In genomic region chr2:119697290-119698013, GRCh38 we compare ENCODE assay signal across 12 cellular contexts. TPM values are rescaled to one million over a fixed set of nuclear protein-coding genes. Genes with fewer than 3 reads are reported as not detected.
DNase-seq lines count a peak whose midpoint lies in the region; ATAC-seq and TF ChIP-seq lines count a peak whose summit lies in the region.
"Had no signal": no experiment of that assay in that cellular context is flagged by ENCODE, and none has a peak within 500 bp of the region (broad histone marks: within the 10 kb centered on the region; RNA-seq: fewer than 3 reads in every experiment).

No MANE protein-coding gene starts in this region.

- no peak overlapping the region for H2AFZ ChIP-seq in PC-3 (ENCODE audit: low read length)

- POLR2A ChIA-PET in PC-3 (lab: Charles Lee; ENCODE audit: unreplicated experiment), result no interaction called here

- BruUV-seq in PC-3 (replicated peaks; lab: Mats Ljungman, UMichigan), result no TSS peak

- no peak overlapping the region for H3K27ac ChIP-seq in CD4-positive, CD25-positive, alpha-beta regulatory T cell (ENCODE audit: insufficient read depth, low read length, poor library complexity, severe bottlenecking)
- no peak overlapping the region for H3K27ac ChIP-seq in colonic mucosa
- H3K27ac ChIP-seq in PC-3 (ENCODE audit: low read length), result no peak overlapping the region
- H3K27ac ChIP-seq: left ventricle myocardium inferior had no signal

- H3K36me3 ChIP-seq in CD4-positive, CD25-positive, alpha-beta regulatory T cell (ENCODE audit: control insufficient read depth, insufficient read depth, low read length), result no peaks in the 10 kb centered on the region
- H3K36me3 ChIP-seq in colonic mucosa (no peaks in the 10 kb centered on the region), PC-3 (ENCODE audit: low read depth, low read length) (no peaks in the 10 kb centered on the region)
- H3K36me3 ChIP-seq: left ventricle myocardium inferior had no signal

- H3K27me3 Mint-ChIP-seq in CD4-positive, CD25-positive, alpha-beta regulatory T cell, result peaks cover 17% of the 10 kb centered on the region

- H3K4me3 ChIP-seq in CD4-positive, CD25-positive, alpha-beta regulatory T cell (ENCODE audit: low read depth, low read length), result no peak overlapping the region
- H3K4me3 ChIP-seq in colonic mucosa, result no peak overlapping the region
- no peak overlapping the region for H3K4me3 ChIP-seq in PC-3 (ENCODE audit: low read length)
- H3K4me3 ChIP-seq: left ventricle myocardium inferior had no signal

- no peaks in the 10 kb centered on the region for H3K9me3 ChIP-seq in CD4-positive, CD25-positive, alpha-beta regulatory T cell (ENCODE audit: control insufficient read depth in 2 of 2, low read length in 2 of 2)
- no peaks in the 10 kb centered on the region for H3K9me3 ChIP-seq in colonic mucosa
- H3K9me3 ChIP-seq in PC-3 (ENCODE audit: low read length), result no peaks in the 10 kb centered on the region
- H3K9me3 ChIP-seq: left ventricle myocardium inferior had no signal

- H3K4me1 ChIP-seq in CD4-positive, CD25-positive, alpha-beta regulatory T cell (ENCODE audit: control insufficient read depth, insufficient read depth, low read length, poor library complexity, severe bottlenecking), result peaks cover 10% of the 10 kb centered on the region
- H3K4me1 ChIP-seq in colonic mucosa (no peaks in the 10 kb centered on the region), PC-3 (ENCODE audit: insufficient read depth, low read length) (no peaks in the 10 kb centered on the region)

- no peak overlapping the region for H3K4me2 ChIP-seq in PC-3 (ENCODE audit: low read length)

- no peaks in the 10 kb centered on the region for H3F3A ChIP-seq in PC-3 (ENCODE audit: low read length, unreplicated experiment)

- H3K9ac ChIP-seq in colonic mucosa (ENCODE audit: low read depth in 2 of 2, low read length in 2 of 2) (no peak overlapping the region), PC-3 (ENCODE audit: low read length) (no peak overlapping the region)

- ATAC-seq in CD4-positive, CD25-positive, alpha-beta regulatory T cell (ENCODE audit: low read depth in 2 of 2), result peak; percentile 37 to 39
- ATAC-seq in GM18858 (IDR thresholded peaks at IDR 0.05; ENCODE audit: unreplicated experiment), result peak; percentile 93
- ATAC-seq in HG02642 (IDR thresholded peaks at IDR 0.05; ENCODE audit: poor library complexity, unreplicated experiment), result peak; percentile 77
- ATAC-seq in esophagus mucosa, result no peak
- ATAC-seq in PC-3, result no peak
- ATAC-seq: sciatic nerve had no signal

- no peak for DNase-seq in CD4-positive, CD25-positive, alpha-beta regulatory T cell
- DNase-seq in NCI-H526 (lab: John Stamatoyannopoulos, UW) (peak; percentile 70 to 76), nucleus accumbens (lab: John Stamatoyannopoulos, UW) (no peak), colonic mucosa (no peak), PC-3 (no peak)
- DNase-seq: IMR-90, left ventricle myocardium inferior had no signal

- H3K4me3 Mint-ChIP-seq in CD4-positive, CD25-positive, alpha-beta regulatory T cell, result peak overlapping the region in 2 of 4 donors; percentile 2 to 51
- H3K4me3 Mint-ChIP-seq: CD8-positive, alpha-beta memory T cell had no signal

- no peaks in the 10 kb centered on the region for H3K36me3 Mint-ChIP-seq in CD4-positive, CD25-positive, alpha-beta regulatory T cell

- H3K27ac Mint-ChIP-seq in CD4-positive, CD25-positive, alpha-beta regulatory T cell, result peak overlapping the region; percentile 30 to 90 (median 81)

- H3K4me1 Mint-ChIP-seq in CD4-positive, CD25-positive, alpha-beta regulatory T cell, result peaks cover 0 to 44% (median 18%) of the 10 kb centered on the region in 4 donors

- CTCF ChIA-PET in PC-3 (lab: Charles Lee), result no interaction called here

- TF ChIP-seq CTCF in colonic mucosa (IDR thresholded peaks at IDR 0.05), result no peak
- no peak for TF ChIP-seq CTCF in PC-3 (conservative IDR thresholded peaks at IDR 0.05; ENCODE audit: low read depth, low read length)

- no peaks in the 10 kb centered on the region for H3K27me3 ChIP-seq in CD4-positive, CD25-positive, alpha-beta regulatory T cell (ENCODE audit: control insufficient read depth, insufficient read depth, low read length)
- no peaks in the 10 kb centered on the region for H3K27me3 ChIP-seq in colonic mucosa
- no peaks in the 10 kb centered on the region for H3K27me3 ChIP-seq in PC-3 (ENCODE audit: low read length)

- H3K9me2 ChIP-seq in PC-3 (replicated peaks; ENCODE audit: low read length), result no peaks in the 10 kb centered on the region

- H3K9me3 Mint-ChIP-seq in CD4-positive, CD25-positive, alpha-beta regulatory T cell, result peaks cover 0 to 2% (median 0%) of the 10 kb centered on the region in 7 donors
- H3K9me3 Mint-ChIP-seq: CD8-positive, alpha-beta memory T cell had no signal

- no peaks in the 10 kb centered on the region for H3K79me2 ChIP-seq in PC-3 (ENCODE audit: low read length)

- no peaks in the 10 kb centered on the region for H4K20me1 ChIP-seq in PC-3 (ENCODE audit: low read length)

- intact Hi-C loops in colonic mucosa (cut with DNase I), result no loop called here
- intact Hi-C loops in PC-3 (cut with micrococcal nuclease), result no loop called here

RNA-seq across cellular contexts. Expression of gene TMEM177, which starts 18.5 kb away (rescaled TPM):
- total RNA-seq in CD4-positive, CD25-positive, alpha-beta regulatory T cell, result 6.3 TPM
- polyA plus RNA-seq in CD4-positive, CD25-positive, alpha-beta regulatory T cell, result 10 to 100 TPM in 3 of 4 donors, 1 to 10 TPM in 1; 6.3 to 15.5 (median 12.2) TPM
- total RNA-seq in esophagus mucosa (5.3 TPM), colonic mucosa (10 to 100 TPM; 14.9 to 26.3 TPM), PC-3 (2014; rRNA removed) (21.6 and 23.7 TPM in 2 replicates)

Comparison
In these comparisons a context has a peak if more than half of its experiments do, and no peak if none do; other contexts are left out.
1. ATAC-seq: peak in CD4-positive, CD25-positive, alpha-beta regulatory T cell (2 of 2), GM18858 (single experiment) and HG02642 (single experiment); none in esophagus mucosa (single experiment) and PC-3 (single experiment).
2. DNase-seq: peak in NCI-H526 (2 of 2); none in CD4-positive, CD25-positive, alpha-beta regulatory T cell (0 of 3), nucleus accumbens (0 of 56), colonic mucosa (single experiment) and PC-3 (single experiment).